In genomic region chr13:76884167-76884566, GRCh38 we compare ENCODE assay signal across 8 cellular contexts. TPM values are rescaled to one million over a fixed set of nuclear protein-coding genes. Genes with fewer than 3 reads are reported as not detected.
DNase-seq lines count a peak whose midpoint lies in the region; ATAC-seq, FAIRE-seq and TF ChIP-seq lines count a peak whose summit lies in the region.

No MANE protein-coding gene starts in this region.

- no peaks in the 10 kb centered on the region for H3K9me3 ChIP-seq in gastroesophageal sphincter
- H3K9me3 ChIP-seq in pancreas, result no peaks in the 10 kb centered on the region

- DNase-seq in Caki2 (ENCODE audit: low read depth) (peak; percentile 47), activated B cell treated with CpG ODN at 0.5 μM for 24 hours (no peak), pancreas (peak in 4 of 6 donors; percentile 8 to 56 (median 32)), GM13976 (ENCODE audit: low spot score) (no peak), HUDEP-2 (lab: John Stamatoyannopoulos, UW; ENCODE audit: unreplicated experiment in 76 of 76) (no peak)

- no peaks in the 10 kb centered on the region for H3K36me3 ChIP-seq in gastroesophageal sphincter
- no peaks in the 10 kb centered on the region for H3K36me3 ChIP-seq in pancreas

- ATAC-seq in HG03565 (IDR thresholded peaks at IDR 0.05; ENCODE audit: unreplicated experiment) (peak; percentile 17), activated B cell treated with CpG ODN at 0.5 μM for 24 hours (ENCODE audit: low read depth) (no peak), gastroesophageal sphincter (no peak), pancreas (peak in 2 of 4 donors; percentile 5 to 11), HG03039 (IDR thresholded peaks at IDR 0.05; ENCODE audit: unreplicated experiment) (no peak)

- CTCF ChIA-PET in activated B cell treated with CpG ODN at 0.5 μM for 24 hours (lab: Charles Lee), result interaction anchor here (1.2 to 3.7 kb wide), 4 partner anchors 9 to 1008 kb away, joined by 6 to 25 read pairs (median 9); no protein-coding TSS in a partner anchor

- TF ChIP-seq CTCF in activated B cell treated with CpG ODN at 0.5 μM for 24 hours (IDR thresholded peaks at IDR 0.05) (no peak), gastroesophageal sphincter (IDR thresholded peaks at IDR 0.05) (peak; percentile 7 to 50 (median 40)), pancreas (IDR thresholded peaks at IDR 0.05) (no peak), GM13976 (IDR thresholded peaks at IDR 0.05; ENCODE audit: borderline replicate concordance, control extremely low read depth, extremely low read depth, insufficient read depth, missing control alignments) (no peak)

- H3K36me3 Mint-ChIP-seq in activated B cell treated with CpG ODN at 0.5 μM for 24 hours (ENCODE audit: low read depth), result peaks cover 2% of the 10 kb centered on the region

- H3K27ac Mint-ChIP-seq in activated B cell treated with CpG ODN at 0.5 μM for 24 hours, result no peak overlapping the region

- peaks cover 0 to 70% (median 0%) of the 10 kb centered on the region in 3 donors for H3K4me1 ChIP-seq in gastroesophageal sphincter
- H3K4me1 ChIP-seq in pancreas, result peaks cover 0 to 4% (median 0%) of the 10 kb centered on the region in 3 donors

- TF ChIP-seq POLR2A in gastroesophageal sphincter (IDR thresholded peaks at IDR 0.05), result no peak

- H3K9me3 Mint-ChIP-seq in activated B cell treated with CpG ODN at 0.5 μM for 24 hours, result no peaks in the 10 kb centered on the region

- H3K27me3 Mint-ChIP-seq in activated B cell treated with CpG ODN at 0.5 μM for 24 hours, result no peaks in the 10 kb centered on the region

- in situ Hi-C loops in Caki2 (cut with HindIII; ENCODE audit: low pct_unique_long_range_greater_than_20kb, low sequenced_read_pairs), result no loop called here
- in situ Hi-C loops in GM13976 (cut with MboI; ENCODE audit: low sequenced_read_pairs, unreplicated experiment), result no loop called here

- POLR2A ChIA-PET in activated B cell treated with CpG ODN at 0.5 μM for 24 hours (lab: Charles Lee), result interaction anchor here (1.1 to 2.2 kb wide), 2 partner anchors 10 to 107 kb away, joined by 4 to 11 read pairs; partner anchors contain the start of gene CLN5

- H3K27me3 ChIP-seq in gastroesophageal sphincter (no peaks in the 10 kb centered on the region), pancreas (peaks cover 0 to 9% (median 0%) of the 10 kb centered on the region in 4 donors)

- peak overlapping the region; percentile 45 to 95 (median 92) for H3K27ac ChIP-seq in gastroesophageal sphincter
- H3K27ac ChIP-seq in pancreas, result peak overlapping the region in 1 of 4 donors; percentile 81

- H3K4me1 Mint-ChIP-seq in activated B cell treated with CpG ODN at 0.5 μM for 24 hours, result peaks cover 34% of the 10 kb centered on the region

- intact Hi-C loops in activated B cell treated with CpG ODN at 0.5 μM for 24 hours (cut with micrococcal nuclease) (loop anchor here (10.0 kb wide), 1 partner anchor 1721 kb away; the partner anchor contains the start of gene POU4F1), pancreas (cut with DNase I) (no loop called here)

- peak overlapping the region; percentile 88 for H3K4me3 Mint-ChIP-seq in activated B cell treated with CpG ODN at 0.5 μM for 24 hours

- WGBS in gastroesophageal sphincter (ENCODE audit: low coverage in 1 of 2), 2 donors, result 7 to 13% methylated on average over 9 to 10 of the region's 13 CpGs
- WGBS in pancreas, 2 donors, result 48 to 49% methylated on average over 13 of the region's 13 CpGs

- H3K4me3 ChIP-seq in gastroesophageal sphincter (peak overlapping the region; percentile 57 to 95), pancreas (peak overlapping the region in 3 of 4 donors; percentile 66 to 81 (median 70))

- TF ChIP-seq EP300 in gastroesophageal sphincter (IDR thresholded peaks at IDR 0.05), result no peak

- no peak for FAIRE-seq in pancreas (lab: Jason Lieb, UNC)

RNA-seq across cellular contexts. Expression of gene KCTD12, which starts 2.0 kb away (rescaled TPM):
- total RNA-seq in Caki2 (2014; rRNA removed; shearing (Covaris generic); ENCODE audit: low replicate concordance), result 4.4 and 5.4 TPM in 2 replicates
- total RNA-seq in activated B cell treated with CpG ODN at 0.5 μM for 24 hours (4.5 and 5.5 TPM in 2 replicates), gastroesophageal sphincter (100 to 1,000 TPM in 3 of 4 donors, 10 to 100 TPM in 1; 88.9 to 192 (median 128) TPM), pancreas (10 to 100 TPM in 3 of 6 donors, 1 to 10 TPM in 3; 6.3 to 46.1 (median 14.8) TPM)
- 10 to 100 TPM in 1 of 2 donors, 1 to 10 TPM in 1; 7.0 to 21.1 TPM for polyA plus RNA-seq in pancreas

Comparison
In these comparisons a context has a peak if more than half of its experiments do, and no peak if none do; other contexts are left out.
1. DNase-seq: peak in Caki2 (single experiment) and pancreas (4 of 6); none in activated B cell treated with CpG ODN at 0.5 μM for 24 hours (single experiment), GM13976 (single experiment) and HUDEP-2 (0 of 76).
2. CTCF ChIP-seq: peak in gastroesophageal sphincter (4 of 4); none in activated B cell treated with CpG ODN at 0.5 μM for 24 hours (single experiment), pancreas (0 of 4) and GM13976 (single experiment).